10 cellular contexts compared by ENCODE assay signal in genomic region chr6:107970255-107970654, GRCh38.
"Had no signal": no experiment of that assay in that cellular context is flagged by ENCODE, and none has a peak within 500 bp of the region (broad histone marks: within the 10 kb centered on the region; RNA-seq: fewer than 3 reads in every experiment).

No MANE protein-coding gene starts in this region.

- H2AFZ ChIP-seq: GM23338 had no signal

- H3K27ac ChIP-seq: HL-60 had no signal

- H3K9me3 Mint-ChIP-seq: GM23338, H9, HFFc6 had no signal

- H3K27ac Mint-ChIP-seq: GM23338, H9, HFFc6 had no signal

- H3K4me3 ChIP-seq: GM23338, K562 had no signal

- H3K4me2 ChIP-seq: GM23338 had no signal

- FAIRE-seq: H1, H54, K562 had no signal

- DNase-seq: H9, HCEC 1CT, HFFc6, IMR-90, KG1 had no signal

- H3K4me3 Mint-ChIP-seq: GM23338, H9, HFFc6 had no signal

- ATAC-seq: GM23338, K562 had no signal
